23 cellular contexts compared by ENCODE assay signal in genomic region chr1:172405912-172406311, GRCh38. TPM values are rescaled to one million over a fixed set of nuclear protein-coding genes. Genes with fewer than 3 reads are reported as not detected.
"Had no signal": no experiment of that assay in that cellular context is flagged by ENCODE, and none has a peak within 500 bp of the region (broad histone marks: within the 10 kb centered on the region; RNA-seq: fewer than 3 reads in every experiment).

No MANE protein-coding gene starts in this region.

- H3K36me3 ChIP-seq: ascending aorta, neutrophil, pancreas, right lobe of liver, thyroid gland, WERI-Rb-1 had no signal

- ATAC-seq: activated CD8-positive, alpha-beta memory T cell treated with anti-CD3 and anti-CD28 coated beads, Interleukin-2, amount 10 ng/mL, durations not matched to agents 7 days and 5 days; natural killer cell treated with Interleukin-12 subunit alpha and Interleukin-12 subunit beta and Interleukin-15 and Interleukin-18, amount 100 ng/mL, for 72 hours; pancreas; right lobe of liver; stimulated activated naive B cell treated with anti-CD40 and anti-IgM and Interleukin-4, amounts not matched to agents 10 μg/mL and 1 μg/mL and 100 μg/mL, for 72 hours had no signal

- H3K27ac Mint-ChIP-seq: activated CD4-positive, alpha-beta memory T cell treated with anti-CD3 and anti-CD28 coated beads, Interleukin-2, amount 10 ng/mL, durations not matched to agents 7 days and 5 days; activated CD8-positive, alpha-beta memory T cell treated with anti-CD3 and anti-CD28 coated beads, Interleukin-2, amount 10 ng/mL, durations not matched to agents 7 days and 5 days; dendritic cell treated with granulocyte-macrophage colony-stimulating factor and Interleukin-4, amounts not matched to agents 40 ng/mL and 50 ng/mL, for 4 days; mesothelial cell of epicardium; natural killer cell treated with Interleukin-12 subunit alpha and Interleukin-12 subunit beta and Interleukin-15 and Interleukin-18, amount 100 ng/mL, for 72 hours; stimulated activated naive B cell treated with anti-CD40 and anti-IgM and Interleukin-4, amounts not matched to agents 10 μg/mL and 1 μg/mL and 100 μg/mL, for 72 hours had no signal

- H3K27me3 ChIP-seq: ascending aorta, hepatocyte, neutrophil, pancreas, right lobe of liver, thyroid gland had no signal

- H3K27me3 Mint-ChIP-seq: activated CD4-positive, alpha-beta memory T cell treated with anti-CD3 and anti-CD28 coated beads, Interleukin-2, amount 10 ng/mL, durations not matched to agents 7 days and 5 days; activated CD8-positive, alpha-beta memory T cell treated with anti-CD3 and anti-CD28 coated beads, Interleukin-2, amount 10 ng/mL, durations not matched to agents 7 days and 5 days; dendritic cell treated with granulocyte-macrophage colony-stimulating factor and Interleukin-4, amounts not matched to agents 40 ng/mL and 50 ng/mL, for 4 days; natural killer cell treated with Interleukin-12 subunit alpha and Interleukin-12 subunit beta and Interleukin-15 and Interleukin-18, amount 100 ng/mL, for 72 hours; stimulated activated naive B cell treated with anti-CD40 and anti-IgM and Interleukin-4, amounts not matched to agents 10 μg/mL and 1 μg/mL and 100 μg/mL, for 72 hours had no signal

- H3K27ac ChIP-seq: ascending aorta, hepatocyte, neutrophil, pancreas, right lobe of liver, thyroid gland, WERI-Rb-1 had no signal

- H3K4me1 ChIP-seq: right lobe of liver had no signal

- H3K4me2 ChIP-seq: hepatocyte had no signal

- H3K79me2 ChIP-seq: hepatocyte had no signal

- H2AFZ ChIP-seq: hepatocyte had no signal

- H3K9me3 Mint-ChIP-seq: activated CD4-positive, alpha-beta memory T cell treated with anti-CD3 and anti-CD28 coated beads, Interleukin-2, amount 10 ng/mL, durations not matched to agents 7 days and 5 days; dendritic cell treated with granulocyte-macrophage colony-stimulating factor and Interleukin-4, amounts not matched to agents 40 ng/mL and 50 ng/mL, for 4 days; mesothelial cell of epicardium; natural killer cell treated with Interleukin-12 subunit alpha and Interleukin-12 subunit beta and Interleukin-15 and Interleukin-18, amount 100 ng/mL, for 72 hours; stimulated activated naive B cell treated with anti-CD40 and anti-IgM and Interleukin-4, amounts not matched to agents 10 μg/mL and 1 μg/mL and 100 μg/mL, for 72 hours had no signal

- H3K4me3 Mint-ChIP-seq: activated CD4-positive, alpha-beta memory T cell treated with anti-CD3 and anti-CD28 coated beads, Interleukin-2, amount 10 ng/mL, durations not matched to agents 7 days and 5 days; activated CD8-positive, alpha-beta memory T cell treated with anti-CD3 and anti-CD28 coated beads, Interleukin-2, amount 10 ng/mL, durations not matched to agents 7 days and 5 days; dendritic cell treated with granulocyte-macrophage colony-stimulating factor and Interleukin-4, amounts not matched to agents 40 ng/mL and 50 ng/mL, for 4 days; mesothelial cell of epicardium; natural killer cell treated with Interleukin-12 subunit alpha and Interleukin-12 subunit beta and Interleukin-15 and Interleukin-18, amount 100 ng/mL, for 72 hours; stimulated activated naive B cell treated with anti-CD40 and anti-IgM and Interleukin-4, amounts not matched to agents 10 μg/mL and 1 μg/mL and 100 μg/mL, for 72 hours had no signal

- H3K4me3 ChIP-seq: ascending aorta, hepatocyte, lung, pancreas, right lobe of liver, thyroid gland had no signal

- H3K9me3 ChIP-seq: ascending aorta, neutrophil, pancreas, right lobe of liver, thyroid gland had no signal

- DNase-seq: activated CD4-positive, alpha-beta memory T cell treated with anti-CD3 and anti-CD28 coated beads, Interleukin-2, amount 10 ng/mL, durations not matched to agents 7 days and 5 days; activated CD4-positive, alpha-beta T cell treated with anti-CD3 and anti-CD28 coated beads for 4 hours; activated CD8-positive, alpha-beta memory T cell treated with anti-CD3 and anti-CD28 coated beads, Interleukin-2, amount 10 ng/mL, durations not matched to agents 7 days and 5 days; activated naive CD4-positive, alpha-beta T cell treated with anti-CD3 and anti-CD28 coated beads, Interleukin-2, amount 50 U/mL, for 16 hours; activated T-cell treated with anti-CD3 and anti-CD28 coated beads, Interleukin-2, amount 50 U/mL, for 1 hour; effector CD8-positive, alpha-beta T cell; pancreas; right lobe of liver; stimulated activated CD4-positive, alpha-beta T cell treated with anti-CD3 and anti-CD28 coated beads, Interleukin-4, amount 100 ng/mL, for 4 hours; stimulated activated naive B cell treated with anti-CD40 and anti-IgM and Interleukin-4, amounts not matched to agents 10 μg/mL and 1 μg/mL and 100 μg/mL, for 72 hours; T-helper 2 cell; thyroid gland; WERI-Rb-1 had no signal

RNA-seq across cellular contexts. Expression of gene C1orf105, which starts 14.6 kb away (rescaled TPM):
- total RNA-seq: activated CD4-positive, alpha-beta memory T cell treated with anti-CD3 and anti-CD28 coated beads, Interleukin-2, amount 10 ng/mL, durations not matched to agents 7 days and 5 days; activated CD8-positive, alpha-beta memory T cell treated with anti-CD3 and anti-CD28 coated beads, Interleukin-2, amount 10 ng/mL, durations not matched to agents 7 days and 5 days; ascending aorta; cerebellum; lung; mesothelial cell of epicardium; natural killer cell treated with Interleukin-12 subunit alpha and Interleukin-12 subunit beta and Interleukin-15 and Interleukin-18, amount 100 ng/mL, for 72 hours; pancreas; subcutaneous adipose tissue; thyroid gland; ureter had no signal
- polyA plus RNA-seq: lung, pancreas had no signal
